ENCODE assay signal across 11 cellular contexts in genomic region chr2:113178891-113179290, GRCh38. TPM values are rescaled to one million over a fixed set of nuclear protein-coding genes. Genes with fewer than 3 reads are reported as not detected.
A peak's percentile ranks its signal among the peaks of the same experiment; 100 is the strongest.
DNase-seq lines count a peak whose midpoint lies in the region; ATAC-seq and TF ChIP-seq lines count a peak whose summit lies in the region.
"Had no signal": no experiment of that assay in that cellular context is flagged by ENCODE, and none has a peak within 500 bp of the region (broad histone marks: within the 10 kb centered on the region; RNA-seq: fewer than 3 reads in every experiment).

No MANE protein-coding gene starts in this region.

- peaks cover 24% of the 10 kb centered on the region for H3K36me3 ChIP-seq in CD4-positive, alpha-beta memory T cell (ENCODE audit: insufficient read depth, low read length)
- no peaks in the 10 kb centered on the region for H3K36me3 ChIP-seq in ovary
- peaks cover 0 to 2% (median 1%) of the 10 kb centered on the region in 4 donors for H3K36me3 ChIP-seq in upper lobe of left lung
- H3K36me3 ChIP-seq: BE2C had no signal

- peak overlapping the region; percentile 90 to 94 (median 91) for H3K27ac Mint-ChIP-seq in CD4-positive, alpha-beta memory T cell
- peak overlapping the region; percentile 87 for H3K27ac Mint-ChIP-seq in activated CD4-positive, alpha-beta T cell treated with anti-CD3 and anti-CD28 coated beads, Interleukin-2, amount 10 ng/mL, durations not matched to agents 24 days and 14 days
- peak overlapping the region; percentile 96 for H3K27ac Mint-ChIP-seq in activated naive CD8-positive, alpha-beta T cell

- peaks cover 62 to 96% (median 80%) of the 10 kb centered on the region in 4 donors for H3K4me1 Mint-ChIP-seq in CD4-positive, alpha-beta memory T cell
- H3K4me1 Mint-ChIP-seq in activated CD4-positive, alpha-beta T cell treated with anti-CD3 and anti-CD28 coated beads, Interleukin-2, amount 10 ng/mL, durations not matched to agents 24 days and 14 days = peaks cover 72% of the 10 kb centered on the region
- peaks cover 78% of the 10 kb centered on the region for H3K4me1 Mint-ChIP-seq in activated naive CD8-positive, alpha-beta T cell (ENCODE audit: low read depth)

- POLR2A ChIA-PET in CD4-positive, alpha-beta memory T cell (lab: Charles Lee; ENCODE audit: partially characterized antibody) = interaction anchor here (0.6 to 1.3 kb wide), 2 partner anchors 11 to 60 kb away, joined by 3 to 5 read pairs; no protein-coding TSS in a partner anchor

- H3K27me3 Mint-ChIP-seq in CD4-positive, alpha-beta memory T cell = peaks cover 2% of the 10 kb centered on the region in 2 donors
- no peaks in the 10 kb centered on the region for H3K27me3 Mint-ChIP-seq in activated CD4-positive, alpha-beta T cell treated with anti-CD3 and anti-CD28 coated beads, Interleukin-2, amount 10 ng/mL, durations not matched to agents 24 days and 14 days
- H3K27me3 Mint-ChIP-seq in activated naive CD8-positive, alpha-beta T cell = no peaks in the 10 kb centered on the region

- H3K27me3 ChIP-seq in CD4-positive, alpha-beta memory T cell (ENCODE audit: insufficient read depth, low read length) = no peaks in the 10 kb centered on the region
- no peaks in the 10 kb centered on the region for H3K27me3 ChIP-seq in ovary
- H3K27me3 ChIP-seq in upper lobe of left lung = no peaks in the 10 kb centered on the region
- H3K27me3 ChIP-seq: BE2C had no signal

- ATAC-seq in GM19328 (IDR thresholded peaks at IDR 0.05; ENCODE audit: unreplicated experiment) (no peak), upper lobe of left lung (ENCODE audit: low FRiP score in 2 of 2) (no peak)
- ATAC-seq: right cardiac atrium had no signal

- no peak overlapping the region for H3K4me3 ChIP-seq in CD4-positive, alpha-beta memory T cell (ENCODE audit: low read length in 2 of 2)
- H3K4me3 ChIP-seq in ovary = no peak overlapping the region
- no peak overlapping the region for H3K4me3 ChIP-seq in upper lobe of left lung

- H3K36me3 Mint-ChIP-seq in CD4-positive, alpha-beta memory T cell = peaks cover 40 to 65% of the 10 kb centered on the region in 2 donors
- H3K36me3 Mint-ChIP-seq in activated CD4-positive, alpha-beta T cell treated with anti-CD3 and anti-CD28 coated beads, Interleukin-2, amount 10 ng/mL, durations not matched to agents 24 days and 14 days (ENCODE audit: low read depth) = peaks cover 78% of the 10 kb centered on the region
- peaks cover 13% of the 10 kb centered on the region for H3K36me3 Mint-ChIP-seq in activated naive CD8-positive, alpha-beta T cell

- WGBS in ovary, 3 donors = 88 to 93% (median 91%) methylated on average over 4 of the region's 4 CpGs
- 86% methylated on average over 4 of the region's 4 CpGs for WGBS in upper lobe of left lung, 2 donors

- TF ChIP-seq POLR2A in ovary (IDR thresholded peaks at IDR 0.05) = no peak
- TF ChIP-seq POLR2A in upper lobe of left lung (IDR thresholded peaks at IDR 0.05) = no peak

- intact Hi-C loops in CD4-positive, alpha-beta memory T cell (cut with micrococcal nuclease) = no loop called here
- intact Hi-C loops in activated CD4-positive, alpha-beta T cell treated with anti-CD3 and anti-CD28 coated beads, Interleukin-2, amount 10 ng/mL, durations not matched to agents 24 days and 14 days (cut with micrococcal nuclease) = loop anchor here (10.0 kb wide), 1 partner anchor 924 kb away; the partner anchor contains the start of gene ZC3H8
- intact Hi-C loops in ovary (cut with DNase I) = no loop called here

- peaks cover 86% of the 10 kb centered on the region for H3K4me1 ChIP-seq in CD4-positive, alpha-beta memory T cell (ENCODE audit: insufficient read depth, low read length)
- H3K4me1 ChIP-seq in ovary (ENCODE audit: insufficient read depth) = peaks cover 6% of the 10 kb centered on the region
- peaks cover 19 to 53% (median 37%) of the 10 kb centered on the region in 4 donors for H3K4me1 ChIP-seq in upper lobe of left lung
- H3K4me1 ChIP-seq: BE2C had no signal

- no peak for TF ChIP-seq EP300 in ovary (IDR thresholded peaks at IDR 0.05)
- no peak for TF ChIP-seq EP300 in upper lobe of left lung (IDR thresholded peaks at IDR 0.05)

- H3K27ac ChIP-seq in CD4-positive, alpha-beta memory T cell (ENCODE audit: low read depth, low read length) = peak overlapping the region; percentile 27
- H3K27ac ChIP-seq in ovary = no peak overlapping the region
- H3K27ac ChIP-seq in upper lobe of left lung = no peak overlapping the region

- peak overlapping the region; percentile 41 to 99 (median 73) for H3K4me3 Mint-ChIP-seq in CD4-positive, alpha-beta memory T cell
- H3K4me3 Mint-ChIP-seq in activated CD4-positive, alpha-beta T cell treated with anti-CD3 and anti-CD28 coated beads, Interleukin-2, amount 10 ng/mL, durations not matched to agents 24 days and 14 days = peak overlapping the region; percentile 88
- peak overlapping the region; percentile 96 for H3K4me3 Mint-ChIP-seq in activated naive CD8-positive, alpha-beta T cell

- peak in 1 of 5 donors; percentile 73 for DNase-seq in CD4-positive, alpha-beta memory T cell
- DNase-seq in activated CD4-positive, alpha-beta T cell treated with anti-CD3 and anti-CD28 coated beads, Interleukin-2, amount 10 ng/mL, durations not matched to agents 24 days and 14 days = no peak
- DNase-seq in stimulated activated CD4-positive, alpha-beta T cell treated with anti-CD3 and anti-CD28 coated beads, Interleukin-1b, Interleukin-23, amount 100 ng/mL, for 48 hours = peak; percentile 59
- DNase-seq in ovary (no peak), upper lobe of left lung (no peak), mucosa of gallbladder (ENCODE audit: low spot score) (no peak)
- DNase-seq: BE2C, NCI-H2171, right cardiac atrium had no signal

- TF ChIP-seq CTCF in ovary (IDR thresholded peaks at IDR 0.05) (no peak), upper lobe of left lung (IDR thresholded peaks at IDR 0.05) (no peak)

- CTCF ChIA-PET in CD4-positive, alpha-beta memory T cell (lab: Charles Lee; ENCODE audit: partially characterized antibody) = interaction anchor here (1.4 to 15.5 kb wide), 4 partner anchors 20 to 42 kb away, joined by 5 to 236 read pairs (median 75); no protein-coding TSS in a partner anchor

- no peaks in the 10 kb centered on the region for H3K9me3 ChIP-seq in CD4-positive, alpha-beta memory T cell (ENCODE audit: control insufficient read depth in 1 of 2, low read length in 2 of 2)
- H3K9me3 ChIP-seq in ovary (no peaks in the 10 kb centered on the region), upper lobe of left lung (no peaks in the 10 kb centered on the region)
- H3K9me3 ChIP-seq: BE2C had no signal

- peaks cover 0 to 6% (median 0%) of the 10 kb centered on the region in 8 donors for H3K9me3 Mint-ChIP-seq in CD4-positive, alpha-beta memory T cell
- H3K9me3 Mint-ChIP-seq in activated CD4-positive, alpha-beta T cell treated with anti-CD3 and anti-CD28 coated beads, Interleukin-2, amount 10 ng/mL, durations not matched to agents 24 days and 14 days = no peaks in the 10 kb centered on the region
- H3K9me3 Mint-ChIP-seq in activated naive CD8-positive, alpha-beta T cell (ENCODE audit: low read depth) = no peaks in the 10 kb centered on the region

RNA-seq across cellular contexts. Expression of gene PSD4, which starts 5.1 kb away (rescaled TPM):
- 100 to 1,000 TPM in 1 of 2 experiments, 10 to 100 TPM in 1; 100.0 to 101 TPM for total RNA-seq in CD4-positive, alpha-beta memory T cell
- 10 to 100 TPM; 11.9 to 32.8 TPM for polyA plus RNA-seq in CD4-positive, alpha-beta memory T cell
- 268 and 278 TPM in 2 replicates for total RNA-seq in activated CD4-positive, alpha-beta T cell treated with anti-CD3 and anti-CD28 coated beads, Interleukin-2, amount 10 ng/mL, durations not matched to agents 24 days and 14 days
- total RNA-seq in ovary (10 to 100 TPM in 1 of 7 donors, 1 to 10 TPM in 6; 2.0 to 14.1 (median 5.4) TPM), upper lobe of left lung (100 to 1,000 TPM in 1 of 6 donors, 10 to 100 TPM in 5; 44.0 to 101 (median 60.4) TPM), mucosa of gallbladder (70.3 TPM)
- 1 to 10 TPM; 1.2 to 3.3 TPM for polyA plus RNA-seq in ovary

RNA-seq across cellular contexts. Expression of gene IL1RN, which starts 51.5 kb away (rescaled TPM):
- 1 to 10 TPM; 2.4 TPM for total RNA-seq in CD4-positive, alpha-beta memory T cell
- polyA plus RNA-seq in CD4-positive, alpha-beta memory T cell = not detected
- total RNA-seq in activated CD4-positive, alpha-beta T cell treated with anti-CD3 and anti-CD28 coated beads, Interleukin-2, amount 10 ng/mL, durations not matched to agents 24 days and 14 days = 3.0 and 3.3 TPM in 2 replicates
- total RNA-seq in ovary = 1 to 10 TPM in 2 of 7 donors, under 1 TPM in 4, not detected in 1; 0.36 to 7.9 (median 0.56) TPM
- 1 to 10 TPM in 1 of 2 donors, under 1 TPM in 1; 0.29 to 1.5 TPM for polyA plus RNA-seq in ovary
- 10 to 100 TPM in 3 of 6 donors, 1 to 10 TPM in 3; 2.0 to 40.6 (median 7.9) TPM for total RNA-seq in upper lobe of left lung
- total RNA-seq in mucosa of gallbladder = 32.4 TPM
